In the genomic region with DNA sequence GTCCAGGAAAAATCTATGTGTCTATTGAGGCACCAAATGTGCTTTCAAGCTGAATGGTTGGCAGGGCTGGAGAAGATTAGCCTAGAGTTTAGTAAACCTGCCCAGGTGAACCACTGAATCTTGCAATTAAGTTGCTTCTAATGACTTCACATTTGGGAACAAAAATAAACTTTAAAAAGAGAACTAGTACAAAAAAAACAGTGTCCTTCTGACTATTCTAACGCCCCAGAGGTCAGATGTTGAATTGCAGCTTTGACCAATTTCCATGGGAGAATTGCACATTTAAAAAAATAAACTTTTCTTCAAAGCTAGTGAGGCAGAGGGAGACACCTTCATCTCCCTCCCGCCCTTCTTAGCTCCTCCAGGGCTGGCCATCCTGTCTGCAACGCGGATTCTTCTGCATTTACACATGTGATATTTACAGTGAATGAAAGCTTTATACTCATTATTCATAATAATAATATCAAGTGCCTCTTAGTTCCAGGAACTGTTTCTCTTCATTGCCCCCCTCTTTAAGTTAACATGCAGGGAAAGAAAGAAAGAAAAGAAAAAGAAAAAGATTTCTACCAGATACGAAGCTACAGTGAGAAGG, we compare ENCODE assay signal across 11 cellular contexts.
A peak's percentile ranks its signal among the peaks of the same experiment; 100 is the strongest.
DNase-seq lines count a peak whose midpoint lies in the region; ATAC-seq and TF ChIP-seq lines count a peak whose summit lies in the region.
"Had no signal": no experiment of that assay in that cellular context is flagged by ENCODE, and none has a peak within 500 bp of the region (broad histone marks: within the 10 kb centered on the region; RNA-seq: fewer than 3 reads in every experiment).

No MANE protein-coding gene starts in this region.

- no peaks in the 10 kb centered on the region for H3K36me3 ChIP-seq in DND-41 (ENCODE audit: insufficient read depth, low read length)

- no peak for DNase-seq in DND-41
- DNase-seq in LoVo (ENCODE audit: low spot score), result peak; percentile 2
- DNase-seq in cardiac fibroblast (ENCODE audit: low read depth in 2 of 2), result peak; percentile 7 to 15
- no peak for DNase-seq in left colon
- DNase-seq in HK-2 (ENCODE audit: unreplicated experiment), result no peak
- DNase-seq in naive thymus-derived CD8-positive, alpha-beta T cell, result no peak
- DNase-seq: activated CD8-positive, alpha-beta memory T cell treated with anti-CD3 and anti-CD28 coated beads, Interleukin-2, amount 50 U/mL, for 4 hours; DMS153; SW 1271 had no signal

- H3K9me3 ChIP-seq in DND-41 (ENCODE audit: insufficient read depth, low read length, severe bottlenecking), result no peaks in the 10 kb centered on the region

- POLR2A ChIA-PET in naive thymus-derived CD8-positive, alpha-beta T cell (lab: Charles Lee), result no interaction called here

- intact Hi-C loops in left colon (cut with DNase I, micrococcal nuclease), result no loop called here

- ATAC-seq in DND-41 (ENCODE audit: insufficient read depth, low read depth) (no peak), HG02885 (IDR thresholded peaks at IDR 0.05; ENCODE audit: poor library complexity, unreplicated experiment) (no peak), left colon (no peak)
- ATAC-seq in naive thymus-derived CD8-positive, alpha-beta T cell, result no peak

- TF ChIP-seq CTCF in DND-41 (IDR thresholded peaks at IDR 0.05; ENCODE audit: borderline replicate concordance, extremely low read depth, low read length, poor library complexity, severe bottlenecking) (peak; percentile 35), cardiac fibroblast (IDR thresholded peaks at IDR 0.05; ENCODE audit: low read depth, low read length) (peak; percentile 45), nephron (IDR thresholded peaks at IDR 0.05; ENCODE audit: unreplicated experiment in 3 of 3) (peak; percentile 54 to 62 (median 56))

- no peaks in the 10 kb centered on the region for H4K20me1 ChIP-seq in DND-41 (ENCODE audit: insufficient read depth, low read length)

- H3K4me3 Mint-ChIP-seq in nephron, result no peak overlapping the region
- no peak overlapping the region for H3K4me3 Mint-ChIP-seq in naive thymus-derived CD8-positive, alpha-beta T cell

- no peak overlapping the region for H2AFZ ChIP-seq in DND-41 (ENCODE audit: low read depth, low read length)

- no peak overlapping the region for H3K9ac ChIP-seq in DND-41 (ENCODE audit: low read depth, low read length)

- H3K4me2 ChIP-seq in DND-41 (ENCODE audit: insufficient read depth, low read length), result no peak overlapping the region

- peaks cover 3% of the 10 kb centered on the region for H3K9me3 Mint-ChIP-seq in nephron
- H3K9me3 Mint-ChIP-seq in naive thymus-derived CD8-positive, alpha-beta T cell, result peaks cover 0 to 5% (median 0%) of the 10 kb centered on the region in 9 donors

- no peaks in the 10 kb centered on the region for H3K27me3 ChIP-seq in DND-41 (ENCODE audit: insufficient read depth, low read length, poor library complexity)

- H3K4me3 ChIP-seq in DND-41 (ENCODE audit: low read depth in 1 of 2, low read length in 2 of 2), result no peak overlapping the region
- no peak overlapping the region for H3K4me3 ChIP-seq in cardiac fibroblast (replicated peaks in 1 of 2; ENCODE audit: low read depth in 2 of 2, low read length in 2 of 2)

- no peak overlapping the region for H3K27ac ChIP-seq in DND-41 (ENCODE audit: low read length)

- no peaks in the 10 kb centered on the region for H3K4me1 ChIP-seq in DND-41 (ENCODE audit: insufficient read depth, low read length)

- H3K4me1 Mint-ChIP-seq in nephron, result peaks cover 21% of the 10 kb centered on the region
- H3K4me1 Mint-ChIP-seq in naive thymus-derived CD8-positive, alpha-beta T cell, result no peaks in the 10 kb centered on the region

- no peaks in the 10 kb centered on the region for H3K36me3 Mint-ChIP-seq in nephron (ENCODE audit: low read depth)
- no peaks in the 10 kb centered on the region for H3K36me3 Mint-ChIP-seq in naive thymus-derived CD8-positive, alpha-beta T cell

- peaks cover 14% of the 10 kb centered on the region for H3K27me3 Mint-ChIP-seq in nephron (ENCODE audit: low read depth)
- peaks cover 4 to 35% (median 8%) of the 10 kb centered on the region in 5 donors for H3K27me3 Mint-ChIP-seq in naive thymus-derived CD8-positive, alpha-beta T cell

- no peak overlapping the region for H3K27ac Mint-ChIP-seq in nephron
- H3K27ac Mint-ChIP-seq in naive thymus-derived CD8-positive, alpha-beta T cell, result no peak overlapping the region

- H3K79me2 ChIP-seq in DND-41 (ENCODE audit: insufficient read depth, low read length), result no peaks in the 10 kb centered on the region

Comparison
In these comparisons a context has a peak if more than half of its experiments do, and no peak if none do; other contexts are left out.
1. DNase-seq: peak in LoVo (single experiment) and cardiac fibroblast (2 of 2); none in DND-41 (single experiment), left colon (0 of 2), HK-2 (single experiment) and naive thymus-derived CD8-positive, alpha-beta T cell (0 of 10).
2. Peak in every context shown above with its lines, with median percentiles within 50 percentile points of each other: CTCF ChIP-seq.